Comparison of ENCODE assay signal across 1 cellular context in genomic region chr11:33428435-33428834, GRCh38. TPM values are rescaled to one million over a fixed set of nuclear protein-coding genes. Genes with fewer than 3 reads are reported as not detected.
"Had no signal": no experiment of that assay in that cellular context is flagged by ENCODE, and none has a peak within 500 bp of the region (broad histone marks: within the 10 kb centered on the region; RNA-seq: fewer than 3 reads in every experiment).

No MANE protein-coding gene starts in this region.

RNA-seq across cellular contexts. Expression of gene KIAA1549L, which starts 52.5 kb away (rescaled TPM):
- total RNA-seq: NCI-H460 had no signal
